In genomic region chr19:32098953-32099352, GRCh38 we compare ENCODE assay signal across 21 cellular contexts.
DNase-seq lines count a peak whose midpoint lies in the region; ATAC-seq, FAIRE-seq and TF ChIP-seq lines count a peak whose summit lies in the region.
"Had no signal": no experiment of that assay in that cellular context is flagged by ENCODE, and none has a peak within 500 bp of the region (broad histone marks: within the 10 kb centered on the region; RNA-seq: fewer than 3 reads in every experiment).

No MANE protein-coding gene starts in this region.

- H3K56ac ChIP-seq in H1 (replicated peaks; ENCODE audit: insufficient read length, low read depth, low read length): no peak overlapping the region

- DNase-seq in MV-4-11 (lab: John Stamatoyannopoulos, UW): peak; percentile 13
- DNase-seq in H1 (ENCODE audit: low read depth in 1 of 2, low spot score in 2 of 2): no peak
- no peak for DNase-seq in left lobe of liver (ENCODE audit: low spot score)
- no peak for DNase-seq in osteocyte (ENCODE audit: extremely low spot score, unreplicated experiment)
- no peak for DNase-seq in tibial artery
- DNase-seq in occipital lobe (lab: John Stamatoyannopoulos, UW): no peak
- DNase-seq: CD4-positive, CD25-positive, alpha-beta regulatory T cell; DMS79; GM23248; Karpas-422; NCI-H1417; NCI-H1694 treated with DMSO at 0.1 percent for 48 hours; NCI-H446; NCI-H526; PC-3; Right ventricle myocardium superior had no signal

- H2AK5ac ChIP-seq in H1 (ENCODE audit: low read depth, low read length): no peak overlapping the region

- POLR2A ChIA-PET in H1 (lab: Charles Lee; ENCODE audit: partially characterized antibody): no interaction called here

- H3K27me3 Mint-ChIP-seq in osteocyte (ENCODE audit: unreplicated experiment): no peaks in the 10 kb centered on the region

- H3K36me3 ChIP-seq in H1 (ENCODE audit: control insufficient read depth in 2 of 4, insufficient read depth in 4 of 4, low read length in 3 of 4) (peaks cover 0 to 4% (median 0%) of the 10 kb centered on the region in 4 experiments; a peak in 1 of 8 replicates), tibial artery (no peaks in the 10 kb centered on the region)

- no peak overlapping the region for H2BK15ac ChIP-seq in H1 (ENCODE audit: low read length)

- peak; percentile 37 for ATAC-seq in left lobe of liver
- ATAC-seq in GM21367 (IDR thresholded peaks at IDR 0.05; ENCODE audit: unreplicated experiment): no peak
- ATAC-seq: GM12878, HCT116, PC-3 had no signal

- TF ChIP-seq CTCF in H1 (IDR thresholded peaks at IDR 0.05; ENCODE audit: control extremely low read depth in 1 of 3, insufficient read depth in 1 of 3, low read depth in 1 of 3, low read length in 3 of 3) (no peak), osteocyte (IDR thresholded peaks at IDR 0.05) (no peak), tibial artery (IDR thresholded peaks at IDR 0.05) (no peak)

- TF ChIP-seq RAD21 in H1 (IDR thresholded peaks at IDR 0.05 in 1 of 2, conservative IDR thresholded peaks at IDR 0.05 in 1 of 2; ENCODE audit: low read depth in 2 of 2, low read length in 2 of 2): no peak

- no peak overlapping the region for H3K18ac ChIP-seq in H1 (ENCODE audit: extremely low read depth, low read length)

- FAIRE-seq in H1 (lab: Jason Lieb, UNC): no peak
- FAIRE-seq: GM12878, HTR-8/SVneo had no signal

- H3K4me1 ChIP-seq in H1 (replicated peaks in 1 of 4; ENCODE audit: control insufficient read depth in 3 of 4, insufficient read depth in 4 of 4, low read length in 3 of 4): peaks cover 0 to 6% (median 2%) of the 10 kb centered on the region in 4 experiments; a peak in 2 of 7 replicates
- no peaks in the 10 kb centered on the region for H3K4me1 ChIP-seq in tibial artery

- no peak overlapping the region for H2AFZ ChIP-seq in H1 (ENCODE audit: low read length)
- H2AFZ ChIP-seq: GM23248 had no signal

- H3K27ac ChIP-seq in H1 (ENCODE audit: low read depth, low read length) (no peak overlapping the region), tibial artery (no peak overlapping the region)
- H3K27ac ChIP-seq: GM23248 had no signal

- 59% methylated on average over 6 of the region's 6 CpGs; no CpG with 5 or more reads in 1 of the 2 experiments for WGBS in H1 (ENCODE audit: extremely low coverage in 1 of 2, insufficient coverage in 1 of 2, insufficient read length in 1 of 2, insufficient replicate concordance in 2 of 2, low coverage in 1 of 2, low lambda C conversion rate in 2 of 2, missing lambda C conversion rate in 1 of 2), 2 experiments

- no peak overlapping the region for H3K23ac ChIP-seq in H1 (ENCODE audit: insufficient read length)

- H3K79me1 ChIP-seq in H1 (ENCODE audit: low read depth, low read length): no peaks in the 10 kb centered on the region

- no peaks in the 10 kb centered on the region; the same call in 1 of the 2 replicates for H3K23me2 ChIP-seq in H1 (ENCODE audit: low read depth, low read length)

- H3K27me3 ChIP-seq in H1 (replicated peaks in 1 of 4; ENCODE audit: control insufficient read depth in 3 of 4, extremely low read depth in 1 of 4, insufficient read depth in 3 of 4, low read length in 3 of 4) (no peaks in the 10 kb centered on the region), tibial artery (peaks cover 0 to 7% of the 10 kb centered on the region in 2 donors)

- H3K4me3 Mint-ChIP-seq in osteocyte (ENCODE audit: unreplicated experiment): no peak overlapping the region
- H3K4me3 Mint-ChIP-seq: CD4-positive, CD25-positive, alpha-beta regulatory T cell; IgD-negative memory B cell had no signal

- no peak overlapping the region for H2BK120ac ChIP-seq in H1 (replicated peaks; ENCODE audit: low read depth, low read length)

- no peaks in the 10 kb centered on the region for H3K36me3 Mint-ChIP-seq in osteocyte (ENCODE audit: unreplicated experiment)
- H3K36me3 Mint-ChIP-seq: CD4-positive, CD25-positive, alpha-beta regulatory T cell; IgD-negative memory B cell had no signal

- H4K8ac ChIP-seq in H1 (ENCODE audit: extremely low read depth, insufficient read depth, low read length): no peak overlapping the region

- peaks cover 11 to 15% of the 10 kb centered on the region in 2 experiments for H3K9me3 ChIP-seq in H1 (ENCODE audit: insufficient read depth in 2 of 2, low read depth in 1 of 2, low read length in 1 of 2)
- peaks cover 0 to 3% (median 0%) of the 10 kb centered on the region in 3 donors for H3K9me3 ChIP-seq in tibial artery

- no peak overlapping the region for H2BK12ac ChIP-seq in H1 (ENCODE audit: low read depth, low read length)

- H3K9me3 Mint-ChIP-seq in osteocyte (ENCODE audit: unreplicated experiment): peaks cover 19% of the 10 kb centered on the region

- no peaks in the 10 kb centered on the region for H3K79me2 ChIP-seq in H1 (ENCODE audit: control insufficient read depth in 1 of 2, insufficient read depth in 2 of 2, low read length in 2 of 2)

- H4K91ac ChIP-seq in H1 (replicated peaks; ENCODE audit: insufficient read length, low read length): no peak overlapping the region

- H3K4me2 ChIP-seq in H1 (ENCODE audit: insufficient read depth in 1 of 2, low read depth in 2 of 2, low read length in 2 of 2): peak overlapping the region in 1 of 2 experiments; percentile 33; a peak in 1 of 4 replicates

- H2BK5ac ChIP-seq in H1 (ENCODE audit: low read depth, low read length): no peak overlapping the region

- H2BK20ac ChIP-seq in H1 (ENCODE audit: low read length): no peak overlapping the region

- H4K20me1 ChIP-seq in H1 (replicated peaks in 1 of 2; ENCODE audit: control insufficient read depth in 1 of 2, insufficient read depth in 2 of 2, low read length in 2 of 2): no peaks in the 10 kb centered on the region

- no peak for TF ChIP-seq EP300 in H1 (IDR thresholded peaks at IDR 0.05; ENCODE audit: borderline replicate concordance in 1 of 2, low read depth in 2 of 2, low read length in 2 of 2)

- H3K27ac Mint-ChIP-seq in osteocyte (ENCODE audit: unreplicated experiment): no peak overlapping the region
- H3K27ac Mint-ChIP-seq: CD4-positive, CD25-positive, alpha-beta regulatory T cell; IgD-negative memory B cell had no signal

- H3K4me3 ChIP-seq in H1 (ENCODE audit: extremely low read depth in 1 of 4, insufficient read depth in 2 of 4, low read depth in 3 of 4, low read length in 4 of 4): peak overlapping the region in 1 of 4 experiments; percentile 27; a peak in 1 of 8 replicates
- H3K4me3 ChIP-seq in tibial artery: no peak overlapping the region
- H3K4me3 ChIP-seq: GM12878, GM23248 had no signal

- no peak overlapping the region for H3K9ac ChIP-seq in H1 (replicated peaks in 1 of 4; ENCODE audit: extremely low read depth in 1 of 4, low read depth in 3 of 4, low read length in 3 of 4)
- H3K9ac ChIP-seq: GM23248 had no signal

- TF ChIP-seq POLR2A in H1 (IDR thresholded peaks at IDR 0.05; ENCODE audit: control extremely low read depth in 1 of 2, low read depth in 2 of 2, low read length in 2 of 2): no peak

- no peak overlapping the region for H4K5ac ChIP-seq in H1 (ENCODE audit: insufficient read length, low read depth, low read length)

- CTCF ChIA-PET in H1 (lab: Charles Lee; ENCODE audit: partially characterized antibody): no interaction called here

- no peak overlapping the region for H3K4ac ChIP-seq in H1 (replicated peaks; ENCODE audit: insufficient read length, low read depth, low read length)

- no peak overlapping the region for H3K14ac ChIP-seq in H1 (ENCODE audit: insufficient read length)

- no peaks in the 10 kb centered on the region for H3K4me1 Mint-ChIP-seq in osteocyte (ENCODE audit: unreplicated experiment)
- H3K4me1 Mint-ChIP-seq: CD4-positive, CD25-positive, alpha-beta regulatory T cell; IgD-negative memory B cell had no signal

- intact Hi-C loops in tibial artery (cut with DNase I; ENCODE audit: low total_unique reads): no loop called here

TF ChIP-seq in H1, 55 proteins besides CTCF, POLR2A, EP300 and RAD21:
- TF ChIP-seq FOSL1 (IDR thresholded peaks at IDR 0.05; ENCODE audit: insufficient read depth, low read depth, low read length): no peak
- peak; percentile 61; the same call in 1 of the 2 replicates for TF ChIP-seq POU5F1 (IDR thresholded peaks at IDR 0.05; ENCODE audit: low read depth, low read length)
- no peak for TF ChIP-seq HDAC2 (IDR thresholded peaks at IDR 0.05; ENCODE audit: borderline replicate concordance in 1 of 2, low read depth in 2 of 2, low read length in 2 of 2)
